In the genomic region with DNA sequence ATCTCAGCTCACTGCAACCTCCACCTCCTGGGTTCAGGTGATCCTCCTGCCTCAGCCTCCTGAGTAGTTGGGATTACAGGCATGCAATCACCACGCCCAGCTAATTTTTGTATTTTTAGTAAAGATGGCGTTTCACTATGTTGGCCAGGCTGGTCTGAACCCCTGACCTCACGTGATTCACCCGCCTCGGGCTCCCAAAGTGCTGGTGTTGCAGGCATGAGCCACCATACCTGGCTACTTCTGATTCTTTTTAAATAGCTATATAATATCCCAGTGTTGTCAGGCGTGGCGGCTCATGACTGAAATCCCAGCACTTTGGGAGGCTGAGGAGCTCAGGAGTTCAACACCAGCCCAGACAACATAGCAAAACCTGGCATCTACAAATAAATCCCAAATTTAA, we compare ENCODE assay signal across 16 cellular contexts. TPM values are rescaled to one million over a fixed set of nuclear protein-coding genes. Genes with fewer than 3 reads are reported as not detected.
A peak's percentile ranks its signal among the peaks of the same experiment; 100 is the strongest.
DNase-seq lines count a peak whose midpoint lies in the region; ATAC-seq and TF ChIP-seq lines count a peak whose summit lies in the region.
"Had no signal": no experiment of that assay in that cellular context is flagged by ENCODE, and none has a peak within 500 bp of the region (broad histone marks: within the 10 kb centered on the region; RNA-seq: fewer than 3 reads in every experiment).

No MANE protein-coding gene starts in this region.

- no peak overlapping the region for H3K27ac Mint-ChIP-seq in activated CD8-positive, alpha-beta memory T cell treated with anti-CD3 and anti-CD28 coated beads, Interleukin-2, amount 10 ng/mL, durations not matched to agents 7 days and 5 days
- no peak overlapping the region for H3K27ac Mint-ChIP-seq in osteocyte (ENCODE audit: unreplicated experiment)
- H3K27ac Mint-ChIP-seq in activated naive CD4-positive, alpha-beta T cell treated with anti-CD3 and anti-CD28 coated beads, Interleukin-2, amount 50 U/mL, for 72 hours, result no peak overlapping the region
- H3K27ac Mint-ChIP-seq: B cell; CD4-positive, alpha-beta T cell; CD8-positive, alpha-beta T cell had no signal

- no peak for TF ChIP-seq CTCF in osteocyte (IDR thresholded peaks at IDR 0.05)

- peaks cover 3% of the 10 kb centered on the region for H3K4me1 Mint-ChIP-seq in activated CD8-positive, alpha-beta memory T cell treated with anti-CD3 and anti-CD28 coated beads, Interleukin-2, amount 10 ng/mL, durations not matched to agents 7 days and 5 days
- no peaks in the 10 kb centered on the region for H3K4me1 Mint-ChIP-seq in osteocyte (ENCODE audit: unreplicated experiment)
- H3K4me1 Mint-ChIP-seq: B cell had no signal

- peaks cover 2% of the 10 kb centered on the region for H3K36me3 Mint-ChIP-seq in activated CD8-positive, alpha-beta memory T cell treated with anti-CD3 and anti-CD28 coated beads, Interleukin-2, amount 10 ng/mL, durations not matched to agents 7 days and 5 days
- peaks cover 14% of the 10 kb centered on the region for H3K36me3 Mint-ChIP-seq in osteocyte (ENCODE audit: unreplicated experiment)
- no peaks in the 10 kb centered on the region for H3K36me3 Mint-ChIP-seq in activated naive CD4-positive, alpha-beta T cell treated with anti-CD3 and anti-CD28 coated beads, Interleukin-2, amount 50 U/mL, for 72 hours

- peak; percentile 26 for DNase-seq in activated CD8-positive, alpha-beta memory T cell treated with anti-CD3 and anti-CD28 coated beads for 24 hours
- DNase-seq in activated CD8-positive, alpha-beta memory T cell treated with anti-CD3 and anti-CD28 coated beads, Interleukin-2, amount 10 ng/mL, durations not matched to agents 7 days and 5 days, result no peak
- DNase-seq in osteocyte (ENCODE audit: extremely low spot score, unreplicated experiment), result peak; percentile 51
- peak; percentile 35 for DNase-seq in posterior vena cava (ENCODE audit: low spot score)
- DNase-seq in activated naive CD4-positive, alpha-beta T cell treated with anti-CD3 and anti-CD28 coated beads, Interleukin-2, amount 50 U/mL, for 72 hours (ENCODE audit: low spot score in 2 of 2), result no peak
- DNase-seq in Right ventricle myocardium superior, result no peak
- DNase-seq: AML-193; Caco-2; Calu3; CD4-positive, alpha-beta T cell; CD8-positive, alpha-beta T cell; DMS79 treated with DMSO at 0.1 percent for 48 hours; GF-D8 had no signal

- H3K4me3 Mint-ChIP-seq in activated CD8-positive, alpha-beta memory T cell treated with anti-CD3 and anti-CD28 coated beads, Interleukin-2, amount 10 ng/mL, durations not matched to agents 7 days and 5 days, result no peak overlapping the region
- H3K4me3 Mint-ChIP-seq in osteocyte (ENCODE audit: unreplicated experiment), result no peak overlapping the region
- H3K4me3 Mint-ChIP-seq: B cell; CD4-positive, alpha-beta T cell; CD8-positive, alpha-beta T cell had no signal

- no peaks in the 10 kb centered on the region for H3K27me3 Mint-ChIP-seq in activated CD8-positive, alpha-beta memory T cell treated with anti-CD3 and anti-CD28 coated beads, Interleukin-2, amount 10 ng/mL, durations not matched to agents 7 days and 5 days
- H3K27me3 Mint-ChIP-seq in osteocyte (ENCODE audit: unreplicated experiment), result no peaks in the 10 kb centered on the region
- H3K27me3 Mint-ChIP-seq: B cell; CD4-positive, alpha-beta T cell had no signal

- H3K9me3 Mint-ChIP-seq in activated CD8-positive, alpha-beta memory T cell treated with anti-CD3 and anti-CD28 coated beads, Interleukin-2, amount 10 ng/mL, durations not matched to agents 7 days and 5 days (ENCODE audit: low read depth), result no peaks in the 10 kb centered on the region
- H3K9me3 Mint-ChIP-seq in osteocyte (ENCODE audit: unreplicated experiment), result no peaks in the 10 kb centered on the region
- H3K9me3 Mint-ChIP-seq in activated naive CD4-positive, alpha-beta T cell treated with anti-CD3 and anti-CD28 coated beads, Interleukin-2, amount 50 U/mL, for 72 hours, result no peaks in the 10 kb centered on the region
- H3K9me3 Mint-ChIP-seq: CD4-positive, alpha-beta T cell; CD8-positive, alpha-beta T cell had no signal

- intact Hi-C loops in posterior vena cava (cut with DNase I) (no loop called here), Right ventricle myocardium superior (cut with DNase I) (no loop called here)

- CTCF ChIA-PET in activated CD8-positive, alpha-beta memory T cell treated with anti-CD3 and anti-CD28 coated beads, Interleukin-2, amount 10 ng/mL, durations not matched to agents 7 days and 5 days (lab: Charles Lee), result interaction anchor here (0.7 kb wide), 1 partner anchor 167 kb away, joined by 3 read pairs; the partner anchor contains the start of gene ZNF143

- ATAC-seq in activated CD8-positive, alpha-beta memory T cell treated with anti-CD3 and anti-CD28 coated beads, Interleukin-2, amount 10 ng/mL, durations not matched to agents 7 days and 5 days, result no peak
- ATAC-seq in activated naive CD4-positive, alpha-beta T cell treated with anti-CD3 and anti-CD28 coated beads, Interleukin-2, amount 50 U/mL, for 72 hours, result no peak
- ATAC-seq in Right ventricle myocardium superior (ENCODE audit: poor library complexity), result no peak
- no peak for ATAC-seq in GM18498 (IDR thresholded peaks at IDR 0.05; ENCODE audit: unreplicated experiment)
- ATAC-seq: A549; CD8-positive, alpha-beta T cell had no signal

RNA-seq across cellular contexts. Expression of gene TMEM41B, which starts 20.7 kb away (rescaled TPM):
- total RNA-seq in activated CD8-positive, alpha-beta memory T cell treated with anti-CD3 and anti-CD28 coated beads, Interleukin-2, amount 10 ng/mL, durations not matched to agents 7 days and 5 days, result 10 to 100 TPM; 25.7 to 27.3 TPM
- total RNA-seq in osteocyte (28.1 and 32.3 TPM in 2 replicates), posterior vena cava (10 to 100 TPM; 16.8 to 18.0 TPM), Right ventricle myocardium superior (18.5 TPM)
- total RNA-seq in activated naive CD4-positive, alpha-beta T cell treated with anti-CD3 and anti-CD28 coated beads, Interleukin-2, amount 50 U/mL, for 72 hours, result 10 to 100 TPM; 30.5 to 41.1 TPM

RNA-seq across cellular contexts. Expression of gene DENND5A, which starts 28.5 kb away (rescaled TPM):
- 10 to 100 TPM; 15.9 to 19.0 TPM for total RNA-seq in activated CD8-positive, alpha-beta memory T cell treated with anti-CD3 and anti-CD28 coated beads, Interleukin-2, amount 10 ng/mL, durations not matched to agents 7 days and 5 days
- total RNA-seq in osteocyte (115 and 122 TPM in 2 replicates), posterior vena cava (100 to 1,000 TPM in 1 of 2 donors, 10 to 100 TPM in 1; 97.4 to 132 TPM), Right ventricle myocardium superior (96.1 TPM)
- 10 to 100 TPM; 66.4 to 94.0 TPM for total RNA-seq in activated naive CD4-positive, alpha-beta T cell treated with anti-CD3 and anti-CD28 coated beads, Interleukin-2, amount 50 U/mL, for 72 hours

Comparison
In these comparisons a context has a peak if more than half of its experiments do, and no peak if none do; other contexts are left out.
1. DNase-seq: peak in activated CD8-positive, alpha-beta memory T cell treated with anti-CD3 and anti-CD28 coated beads for 24 hours (single experiment), osteocyte (single experiment) and posterior vena cava (single experiment); none in activated CD8-positive, alpha-beta memory T cell treated with anti-CD3 and anti-CD28 coated beads, Interleukin-2, amount 10 ng/mL, durations not matched to agents 7 days and 5 days (single experiment), activated naive CD4-positive, alpha-beta T cell treated with anti-CD3 and anti-CD28 coated beads, Interleukin-2, amount 50 U/mL, for 72 hours (0 of 2) and Right ventricle myocardium superior (single experiment).